19 cellular contexts compared by ENCODE assay signal in the genomic region with DNA sequence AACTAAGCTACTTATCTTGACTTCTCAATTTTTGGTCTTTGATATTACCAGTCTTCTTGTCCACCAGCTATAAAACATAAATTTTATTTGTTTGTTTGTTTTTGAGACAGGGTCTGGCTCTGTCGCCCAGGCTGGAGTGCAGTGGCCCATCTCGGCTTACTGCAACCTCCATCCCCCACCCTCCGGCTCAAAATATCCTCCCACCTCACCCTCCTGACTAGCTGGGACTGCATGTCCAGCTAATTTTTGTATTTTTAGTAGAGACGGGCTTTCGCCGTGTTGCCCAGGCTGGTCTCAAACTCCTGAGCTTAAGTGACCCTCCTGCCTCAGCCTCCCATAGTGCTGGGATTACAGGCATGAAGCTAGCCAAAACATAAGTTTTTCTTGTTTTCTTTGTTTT. TPM values are rescaled to one million over a fixed set of nuclear protein-coding genes. Genes with fewer than 3 reads are reported as not detected.
A peak's percentile ranks its signal among the peaks of the same experiment; 100 is the strongest.
DNase-seq lines count a peak whose midpoint lies in the region; ATAC-seq and TF ChIP-seq lines count a peak whose summit lies in the region.
"Had no signal": no experiment of that assay in that cellular context is flagged by ENCODE, and none has a peak within 500 bp of the region (broad histone marks: within the 10 kb centered on the region; RNA-seq: fewer than 3 reads in every experiment).

No MANE protein-coding gene starts in this region.

- no peak overlapping the region for H2AFZ ChIP-seq in Loucy (ENCODE audit: low read length)
- H2AFZ ChIP-seq in trophoblast cell (ENCODE audit: insufficient read depth, low read length, poor library complexity), result no peak overlapping the region

- no peak overlapping the region for H4K8ac ChIP-seq in trophoblast cell (ENCODE audit: low read depth, low read length)

- H3K4me3 ChIP-seq in HEK293 (ENCODE audit: low read depth, low read length) (no peak overlapping the region), Loucy (ENCODE audit: low read length, poor library complexity, severe bottlenecking) (no peak overlapping the region), heart right ventricle (no peak overlapping the region), trophoblast cell (ENCODE audit: low read depth, low read length) (no peak overlapping the region)
- H3K4me3 ChIP-seq: MG63 had no signal

- H3K79me1 ChIP-seq in trophoblast cell (ENCODE audit: low read length), result no peaks in the 10 kb centered on the region

- H3K4me1 ChIP-seq in HEK293 (ENCODE audit: control insufficient read depth, insufficient read depth, low read length), result peaks cover 7% of the 10 kb centered on the region; the same call in 1 of the 2 replicates
- H3K4me1 ChIP-seq in Loucy (ENCODE audit: insufficient read depth, low read length, poor library complexity, severe bottlenecking), result peaks cover 46% of the 10 kb centered on the region
- peaks cover 0 to 52% (median 24%) of the 10 kb centered on the region in 9 donors for H3K4me1 ChIP-seq in heart right ventricle
- H3K4me1 ChIP-seq in trophoblast cell (ENCODE audit: control insufficient read depth in 1 of 2, insufficient read depth in 2 of 2, low read length in 2 of 2), result no peaks in the 10 kb centered on the region

- H3K79me2 ChIP-seq in Loucy (ENCODE audit: insufficient read depth, low read length) (peaks cover 97% of the 10 kb centered on the region), trophoblast cell (ENCODE audit: control insufficient read depth, insufficient read depth, low read length, poor library complexity) (peaks cover 8% of the 10 kb centered on the region)

- H2AK5ac ChIP-seq in trophoblast cell (ENCODE audit: low read length), result no peak overlapping the region

- WGBS in heart right ventricle, 2 donors, result 55 to 65% methylated on average over 6 of the region's 6 CpGs
- WGBS in trophoblast cell (ENCODE audit: extremely low coverage, insufficient coverage, insufficient read length), result no CpG with 5 or more reads among the region's 6 CpGs

- H3K23ac ChIP-seq in trophoblast cell (ENCODE audit: low read length), result no peak overlapping the region

- no peak overlapping the region for H4K12ac ChIP-seq in trophoblast cell (ENCODE audit: low read depth, low read length)

- DNase-seq in heart right ventricle (no peak), trophoblast cell (no peak), DMS 273 treated with DMSO at 0.1 percent for 48 hours (lab: John Stamatoyannopoulos, UW) (no peak)
- DNase-seq: Calu3; CD8-positive, alpha-beta memory T cell; DMS153; DND-41; KBM-7; MG63; NCI-H1105 treated with DMSO at 0.1 percent for 48 hours; NCI-H2029 treated with DMSO at 0.1 percent for 48 hours; NCI-H526 treated with DMSO at 0.1 percent for 48 hours; RPMI8226; SHP77 treated with DMSO at 0.1 percent for 48 hours had no signal

- H3K14ac ChIP-seq in trophoblast cell (ENCODE audit: low read length), result no peak overlapping the region

- H3K36me3 ChIP-seq in HEK293 (ENCODE audit: control insufficient read depth in 2 of 2, insufficient read depth in 1 of 2, low read length in 2 of 2), result peaks cover 26 to 31% of the 10 kb centered on the region in 2 experiments
- no peaks in the 10 kb centered on the region; the same call in 1 of the 2 replicates for H3K36me3 ChIP-seq in Loucy (ENCODE audit: insufficient read depth, low read length)
- peaks cover 0 to 40% (median 5%) of the 10 kb centered on the region in 9 donors for H3K36me3 ChIP-seq in heart right ventricle
- peaks cover 3 to 9% of the 10 kb centered on the region in 2 experiments for H3K36me3 ChIP-seq in trophoblast cell (ENCODE audit: control insufficient read depth in 1 of 2, insufficient read depth in 2 of 2, low read length in 2 of 2)

- H3K9ac ChIP-seq in Loucy (ENCODE audit: low read depth, low read length, poor library complexity, severe bottlenecking) (peak overlapping the region; percentile 38), trophoblast cell (ENCODE audit: low read length) (no peak overlapping the region)

- no peaks in the 10 kb centered on the region for H3K9me2 ChIP-seq in Loucy (replicated peaks; ENCODE audit: low read depth, low read length)

- H3K27me3 ChIP-seq in Loucy (ENCODE audit: insufficient read depth, low read length, poor library complexity, severe bottlenecking) (no peaks in the 10 kb centered on the region), heart right ventricle (no peaks in the 10 kb centered on the region), trophoblast cell (ENCODE audit: insufficient read depth, low read length) (no peaks in the 10 kb centered on the region)
- H3K27me3 ChIP-seq: MG63 had no signal

- no peaks in the 10 kb centered on the region for H3F3A ChIP-seq in Loucy (ENCODE audit: low read depth)

- CTCF ChIA-PET in HEK293 (lab: Yijun Ruan, JAX), result no interaction called here

- H2BK12ac ChIP-seq in trophoblast cell (ENCODE audit: low read length), result no peak overlapping the region

- TF ChIP-seq CTCF in HEK293 (tag by site-specific recombination; IDR thresholded peaks at IDR 0.05) (no peak), Loucy (conservative IDR thresholded peaks at IDR 0.05; ENCODE audit: low read length) (no peak), heart right ventricle (IDR thresholded peaks at IDR 0.05) (no peak)

- POLR2A ChIA-PET in HEK293 (lab: Yijun Ruan, JAX), result no interaction called here

- no peak overlapping the region for H2BK5ac ChIP-seq in trophoblast cell (ENCODE audit: low read depth, low read length, poor library complexity)

- H3K9me3 ChIP-seq in HEK293 (ENCODE audit: control insufficient read depth, insufficient read depth, low read depth, low read length) (no peaks in the 10 kb centered on the region), Loucy (ENCODE audit: insufficient read depth, low read depth, low read length) (no peaks in the 10 kb centered on the region), heart right ventricle (no peaks in the 10 kb centered on the region), trophoblast cell (ENCODE audit: insufficient read depth, low read depth, low read length) (no peaks in the 10 kb centered on the region)
- H3K9me3 ChIP-seq: MG63 had no signal

- peak overlapping the region; percentile 59 for H3K4ac ChIP-seq in trophoblast cell (ENCODE audit: low read depth, low read length)

- intact Hi-C loops in heart right ventricle (cut with DNase I), result loop anchor here in 2 of 10 donors (10.0 kb wide), 2 partner anchors 136 to 214 kb away; no protein-coding TSS in a partner anchor

- ATAC-seq in heart right ventricle, result peak in 6 of 8 donors; percentile 50 to 89 (median 66)
- no peak for ATAC-seq in GM21381 (IDR thresholded peaks at IDR 0.05; ENCODE audit: unreplicated experiment)
- no peak for ATAC-seq in HG02884 (IDR thresholded peaks at IDR 0.05; ENCODE audit: unreplicated experiment)

- peaks cover 90% of the 10 kb centered on the region for H4K20me1 ChIP-seq in Loucy (ENCODE audit: insufficient read depth, low read length, poor library complexity, severe bottlenecking)

- H3K4me2 ChIP-seq in Loucy (ENCODE audit: low read depth, low read length, poor library complexity, severe bottlenecking) (peak overlapping the region; percentile 46), trophoblast cell (ENCODE audit: low read length) (no peak overlapping the region)

- no peak overlapping the region for H3K27ac ChIP-seq in HEK293 (ENCODE audit: extremely low read depth, low read depth, low read length)
- H3K27ac ChIP-seq in heart right ventricle, result peak overlapping the region in 4 of 10 donors; percentile 5 to 53 (median 33)
- H3K27ac ChIP-seq in trophoblast cell (ENCODE audit: low read depth, low read length), result no peak overlapping the region
- H3K27ac ChIP-seq: C4-2B had no signal

- H4K91ac ChIP-seq in trophoblast cell (ENCODE audit: low read depth, low read length), result no peak overlapping the region

- no peak overlapping the region for H2BK120ac ChIP-seq in trophoblast cell (ENCODE audit: insufficient read depth, low read length, poor library complexity)

- H3K18ac ChIP-seq in trophoblast cell (ENCODE audit: low read length), result no peak overlapping the region

TF ChIP-seq in HEK293, 187 proteins besides CTCF, POLR2A, EP300 and RAD21:
- TF ChIP-seq ZNF600 (tag by site-specific recombination; IDR thresholded peaks at IDR 0.05) (0 out of 2 replicates have a peak, but pooled peaks have one; percentile 33), ZNF114 (tag by site-specific recombination; IDR thresholded peaks at IDR 0.05) (no peak)

RNA-seq across cellular contexts. Expression of a gene that starts 7.5 kb away (rescaled TPM):
- total RNA-seq in heart right ventricle, result 10 to 100 TPM; 25.6 to 40.1 (median 33.9) TPM
- polyA plus RNA-seq in heart right ventricle, result 10 to 100 TPM; 10.2 to 26.1 TPM
- 30.8 and 35.0 TPM in 2 replicates for polyA plus RNA-seq in trophoblast cell (2013)

RNA-seq across cellular contexts. Expression of a gene that starts 7.6 kb away (rescaled TPM):
- total RNA-seq in heart right ventricle, result 10 to 100 TPM in 9 of 10 donors, 1 to 10 TPM in 1; 7.2 to 17.6 (median 13.7) TPM
- polyA plus RNA-seq in heart right ventricle, result 1 to 10 TPM in 1 of 2 donors, under 1 TPM in 1; 0.71 to 4.9 TPM
- polyA plus RNA-seq in trophoblast cell (2013), result 1.1 and 1.2 TPM in 2 replicates

Comparison
In these comparisons a context has a peak if more than half of its experiments do, and no peak if none do; other contexts are left out.
1. ATAC-seq: peak in heart right ventricle (6 of 8); none in GM21381 (single experiment) and HG02884 (single experiment).